20 cellular contexts compared by ENCODE assay signal in the genomic region with DNA sequence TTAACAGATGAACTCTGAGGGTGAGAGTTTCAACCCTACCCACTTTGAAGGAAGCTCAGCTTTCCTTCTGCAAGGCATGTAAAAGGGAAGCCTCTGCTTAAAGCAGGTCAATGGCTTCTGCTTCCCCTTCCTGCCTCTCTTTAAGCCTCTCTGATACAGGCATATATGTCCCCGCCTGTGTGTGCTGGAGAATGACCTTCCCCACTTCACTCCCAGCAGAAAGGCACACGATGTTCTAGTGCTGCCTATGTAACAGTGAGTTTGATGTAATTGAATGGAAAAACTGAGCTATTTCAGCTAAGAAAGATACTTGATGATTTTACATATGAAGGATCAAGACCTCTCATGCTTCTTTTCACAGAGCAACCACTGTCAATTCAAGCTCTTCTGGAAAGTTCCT.
A peak's percentile ranks its signal among the peaks of the same experiment; 100 is the strongest.
DNase-seq lines count a peak whose midpoint lies in the region; TF ChIP-seq lines count a peak whose summit lies in the region.
"Had no signal": no experiment of that assay in that cellular context is flagged by ENCODE, and none has a peak within 500 bp of the region (broad histone marks: within the 10 kb centered on the region; RNA-seq: fewer than 3 reads in every experiment).

No MANE protein-coding gene starts in this region.

- peaks cover 10% of the 10 kb centered on the region; the same call in 1 of the 2 replicates for H3K9me3 ChIP-seq in SK-N-MC (ENCODE audit: low read depth, low read length)
- H3K9me3 ChIP-seq: Peyer's patch had no signal

- no peak overlapping the region for H3K9ac ChIP-seq in SK-N-MC (ENCODE audit: insufficient read length)

- H3K27ac ChIP-seq in SK-N-MC (peak overlapping the region; percentile 2; the same call in 1 of the 2 replicates), cingulate gyrus (ENCODE audit: low read depth, low read length) (peak overlapping the region; percentile 10), dorsolateral prefrontal cortex (peak overlapping the region in 14 of 59 donors; percentile 5 to 47 (median 21))
- H3K27ac ChIP-seq: C4-2B, Peyer's patch had no signal

- intact Hi-C loops in dorsolateral prefrontal cortex (cut with DNase I) = no loop called here

- H3K27me3 ChIP-seq in dorsolateral prefrontal cortex = no peaks in the 10 kb centered on the region
- H3K27me3 ChIP-seq: Peyer's patch had no signal

- H3K36me3 ChIP-seq in SK-N-MC (ENCODE audit: insufficient read depth, low read length) = peaks cover 23% of the 10 kb centered on the region
- H3K36me3 ChIP-seq: Peyer's patch had no signal

- H3K4me3 ChIP-seq in SK-N-MC (no peak overlapping the region), dorsolateral prefrontal cortex (no peak overlapping the region)
- H3K4me3 ChIP-seq: Peyer's patch, smooth muscle cell had no signal

- TF ChIP-seq CTCF in dorsolateral prefrontal cortex (IDR thresholded peaks at IDR 0.05 in 54 of 56, conservative IDR thresholded peaks at IDR 0.05 in 2 of 56; ENCODE audit: low read depth in 1 of 56, partially characterized antibody in 56 of 56) = no peak

- DNase-seq in DMS53 treated with DMSO at 0.1 percent for 48 hours (lab: John Stamatoyannopoulos, UW; ENCODE audit: unreplicated experiment) (peak; percentile 4), SK-N-MC (ENCODE audit: low read depth, low spot score) (no peak), pons (ENCODE audit: low spot score) (peak; percentile 31), HuH-7 (ENCODE audit: low spot score) (no peak), cerebellum (ENCODE audit: low spot score) (no peak), dorsolateral prefrontal cortex (no peak)
- DNase-seq: activated CD4-positive, alpha-beta T cell treated with anti-CD3 and anti-CD28 coated beads, Interleukin-2, amount 50 U/mL, for 1 hour; activated naive CD4-positive, alpha-beta T cell treated with anti-CD3 and anti-CD28 coated beads, Interleukin-2, amount 10 ng/mL, durations not matched to agents 7 days and 5 days; central memory CD4-positive, alpha-beta T cell; EL; KG1; kidney glomerular epithelial cell; MV-4-11; NCI-H1694 treated with DMSO at 0.1 percent for 48 hours; NCI-H2171; NCI-H510A treated with DMSO at 0.1 percent for 48 hours; Peyer's patch had no signal

Comparison
In these comparisons a context has a peak if more than half of its experiments do, and no peak if none do; other contexts are left out.
1. DNase-seq: peak in DMS53 treated with DMSO at 0.1 percent for 48 hours (single experiment) and pons (single experiment); none in SK-N-MC (single experiment), HuH-7 (single experiment), cerebellum (single experiment) and dorsolateral prefrontal cortex (0 of 10).